In genomic region chr10:2953495-2953894, GRCh38 we compare ENCODE assay signal across 23 cellular contexts.
"Had no signal": no experiment of that assay in that cellular context is flagged by ENCODE, and none has a peak within 500 bp of the region (broad histone marks: within the 10 kb centered on the region; RNA-seq: fewer than 3 reads in every experiment).

No MANE protein-coding gene starts in this region.

- H3K4me3 ChIP-seq: ascending aorta, cardiac muscle cell, SJCRH30 had no signal

- H3K4me1 ChIP-seq: ascending aorta, SJCRH30 had no signal

- DNase-seq: activated CD4-positive, alpha-beta T cell treated with anti-CD3 and anti-CD28 coated beads for 4 hours; activated CD8-positive, alpha-beta memory T cell treated with anti-CD3 and anti-CD28 coated beads, Interleukin-2, amount 50 U/mL, for 4 hours; activated CD8-positive, alpha-beta T cell treated with anti-CD3 and anti-CD28 coated beads for 36 hours; activated effector memory CD4-positive, alpha-beta T cell treated with Interleukin-2 at 50 U/mL for 16 hours; activated naive CD4-positive, alpha-beta T cell; amniotic stem cell; KG1; NCI-H1092; NCI-H1417; NCI-H1930; NCI-H2107; NCI-H2171 treated with DMSO at 0.1 percent for 48 hours; NCI-H226; NCI-H510A; NCI-H526 treated with DMSO at 0.1 percent for 48 hours; NCI-H82; SJCRH30 had no signal

- H3K36me3 Mint-ChIP-seq: brain had no signal

- H3K9me3 ChIP-seq: ascending aorta, SJCRH30 had no signal

- ATAC-seq: activated CD8-positive, alpha-beta T cell treated with anti-CD3 and anti-CD28 coated beads for 36 hours; Right ventricle myocardium inferior had no signal

- H3K4me3 Mint-ChIP-seq: activated CD8-positive, alpha-beta T cell treated with anti-CD3 and anti-CD28 coated beads for 36 hours; activated naive CD4-positive, alpha-beta T cell treated with anti-CD3 and anti-CD28 coated beads, Interleukin-2, amount 50 U/mL, for 24 hours; brain; T-helper 1 cell treated with Interleukin-12 subunit alpha and Interleukin-12 subunit beta and Interleukin-4 antibody, amounts not matched to agents 30 μg/mL and 1 μg/mL, for 36 hours had no signal

- H3K36me3 ChIP-seq: ascending aorta, cardiac muscle cell, SJCRH30 had no signal

- H3K27me3 ChIP-seq: ascending aorta, cardiac muscle cell, SJCRH30 had no signal

- H3K27ac ChIP-seq: ascending aorta, cardiac muscle cell, SJCRH30 had no signal

- H3K27ac Mint-ChIP-seq: activated CD8-positive, alpha-beta T cell treated with anti-CD3 and anti-CD28 coated beads for 36 hours; activated naive CD4-positive, alpha-beta T cell treated with anti-CD3 and anti-CD28 coated beads, Interleukin-2, amount 50 U/mL, for 24 hours; T-helper 1 cell treated with Interleukin-12 subunit alpha and Interleukin-12 subunit beta and Interleukin-4 antibody, amounts not matched to agents 30 μg/mL and 1 μg/mL, for 36 hours had no signal

- H3K9me3 Mint-ChIP-seq: activated naive CD4-positive, alpha-beta T cell treated with anti-CD3 and anti-CD28 coated beads, Interleukin-2, amount 50 U/mL, for 24 hours had no signal
